ENCODE assay signal across 8 cellular contexts in the genomic region with DNA sequence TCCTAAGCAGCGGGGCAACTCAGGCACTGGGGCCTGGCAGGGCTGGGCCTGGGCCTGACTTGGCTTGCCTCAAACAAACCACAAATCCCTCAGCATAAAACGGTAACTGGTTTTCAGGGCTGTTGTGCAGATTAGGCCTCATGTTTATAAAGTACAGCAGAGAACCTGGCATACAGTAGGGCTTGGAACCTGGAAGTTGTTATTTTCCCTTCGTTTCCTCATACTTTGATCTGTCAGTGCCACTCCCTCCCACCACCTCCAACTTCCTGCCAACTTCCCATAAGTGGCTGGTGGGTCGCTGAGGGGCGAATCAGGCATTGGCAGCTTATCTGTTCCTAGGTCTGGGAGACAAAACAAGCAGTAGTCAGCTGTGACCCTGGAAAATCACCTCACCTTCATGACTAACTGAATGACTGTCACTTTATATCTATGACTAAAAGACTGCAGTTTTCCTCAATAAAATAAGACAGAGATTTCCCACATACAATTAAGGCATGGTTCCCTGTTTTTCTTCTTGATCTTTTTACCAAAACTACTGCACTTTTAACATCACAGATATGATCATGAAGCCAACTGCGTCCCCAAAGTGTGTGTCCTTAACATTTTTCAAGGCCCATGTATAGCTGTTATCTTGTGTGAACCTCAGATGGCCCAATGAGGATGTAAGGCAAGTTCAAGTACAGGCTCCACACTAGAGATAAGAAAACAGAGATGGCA.
DNase-seq lines count a peak whose midpoint lies in the region; ATAC-seq, FAIRE-seq and TF ChIP-seq lines count a peak whose summit lies in the region.
"Not testable (repeated sequence)": the region's sequence is repeated elsewhere in the genome, so short reads cannot be mapped to it uniquely, and the experiment has no call there.

No MANE protein-coding gene starts in this region.

- not testable (repeated sequence) for H3K27me3 Mint-ChIP-seq in activated CD8-positive, alpha-beta T cell treated with anti-CD3 and anti-CD28 coated beads for 36 hours

- peak overlapping the region; percentile 21 to 66 (median 60); a peak in 21 of 22 replicates for H3K4me2 ChIP-seq in BLaER1 treated with 17β-estradiol and CSF1 and Interleukin-3, amounts not matched to agents 10 nM and 100 nM
- H3K4me2 ChIP-seq in GM12878 (ENCODE audit: control insufficient read depth, insufficient read depth): not testable (repeated sequence)

- in situ Hi-C loops in GM12878 (cut with MboI): not testable (repeated sequence)

- SMC1A ChIA-PET in GM12878 (lab: Charles Lee; ENCODE audit: uncharacterized antibody, unreplicated experiment): not testable (repeated sequence)

- H3K4me3 ChIP-seq in BLaER1 treated with 17β-estradiol and CSF1 and Interleukin-3, amounts not matched to agents 10 nM and 100 nM; RWPE2 (ENCODE audit: severe bottlenecking); GM12878; esophagus squamous epithelium; lung: not testable (repeated sequence)

- H3K9me3 ChIP-seq in BLaER1 treated with 17β-estradiol and CSF1 and Interleukin-3, amounts not matched to agents 10 nM and 100 nM (replicated peaks in 1 of 11); RWPE2 (ENCODE audit: severe bottlenecking); GM12878 (replicated peaks; ENCODE audit: control insufficient read depth, insufficient read depth, low read length); esophagus squamous epithelium; lung (ENCODE audit: control insufficient read depth in 2 of 2, insufficient read depth in 1 of 2, low read length in 1 of 2): not testable (repeated sequence)

- not testable (repeated sequence) for H3K4me1 Mint-ChIP-seq in activated CD8-positive, alpha-beta T cell treated with anti-CD3 and anti-CD28 coated beads for 36 hours (ENCODE audit: low read depth)

- CTCF ChIA-PET in activated CD8-positive, alpha-beta T cell treated with anti-CD3 and anti-CD28 coated beads for 36 hours (lab: Charles Lee): interaction anchor here (1.3 kb wide), 1 partner anchor 92 kb away, joined by 3 read pairs; no protein-coding TSS in a partner anchor
- CTCF ChIA-PET in GM12878 (lab: Yijun Ruan, JAX): not testable (repeated sequence)

- not testable (repeated sequence) for H3K9me3 Mint-ChIP-seq in activated CD8-positive, alpha-beta T cell treated with anti-CD3 and anti-CD28 coated beads for 36 hours

- intact Hi-C loops in activated CD8-positive, alpha-beta T cell treated with anti-CD3 and anti-CD28 coated beads for 36 hours (cut with micrococcal nuclease); GM12878 (cut with micrococcal nuclease; ENCODE audit: unreplicated experiment); esophagus squamous epithelium (cut with DNase I): not testable (repeated sequence)

- not testable (repeated sequence) for H3K4me3 Mint-ChIP-seq in activated CD8-positive, alpha-beta T cell treated with anti-CD3 and anti-CD28 coated beads for 36 hours

- H3K4me1 ChIP-seq in BLaER1 treated with 17β-estradiol and CSF1 and Interleukin-3, amounts not matched to agents 10 nM and 100 nM: peaks cover 8 to 19% (median 11%) of the 10 kb centered on the region in 10 experiments; a peak in 19 of 20 replicates
- H3K4me1 ChIP-seq in RWPE2 (ENCODE audit: insufficient read depth, poor library complexity, severe bottlenecking); GM12878 (ENCODE audit: control insufficient read depth, insufficient read depth, low read length); lung (ENCODE audit: control insufficient read depth in 2 of 2, insufficient read depth in 2 of 2, low read length in 2 of 2): not testable (repeated sequence)
- peaks cover 0 to 19% (median 9%) of the 10 kb centered on the region in 3 donors for H3K4me1 ChIP-seq in esophagus squamous epithelium

- H4K20me1 ChIP-seq in BLaER1 treated with 17β-estradiol and CSF1 and Interleukin-3, amounts not matched to agents 10 nM and 100 nM; GM12878 (ENCODE audit: control insufficient read depth, insufficient read depth): not testable (repeated sequence)

- H3K79me2 ChIP-seq in GM12878 (ENCODE audit: control insufficient read depth, insufficient read depth, low read length): not testable (repeated sequence)

- not testable (repeated sequence) for H2AFZ ChIP-seq in GM12878 (ENCODE audit: control insufficient read depth, low read depth, low read length)

- TSS peak; percentile 23 for BruUV-seq in GM12878 (replicated peaks; lab: Mats Ljungman, UMichigan)

- RAD21 ChIA-PET in GM12878 (lab: Charles Lee; ENCODE audit: unreplicated experiment): not testable (repeated sequence)

- peak overlapping the region; percentile 76 for H3K27ac Mint-ChIP-seq in activated CD8-positive, alpha-beta T cell treated with anti-CD3 and anti-CD28 coated beads for 36 hours

- not testable (repeated sequence) for TF ChIP-seq RAD21 in GM12878 (IDR thresholded peaks at IDR 0.05; ENCODE audit: insufficient read depth, low read depth, low read length)

- not testable (repeated sequence) for TF ChIP-seq CTCF in RWPE2 (IDR thresholded peaks at IDR 0.05; ENCODE audit: poor library complexity, severe bottlenecking); activated CD8-positive, alpha-beta T cell treated with anti-CD3 and anti-CD28 coated beads for 36 hours (IDR thresholded peaks at IDR 0.05); GM12878 (IDR thresholded peaks at IDR 0.05 in 2 of 3, conservative IDR thresholded peaks at IDR 0.05 in 1 of 3; ENCODE audit: control insufficient read depth in 2 of 3, extremely low read depth in 1 of 3, insufficient read depth in 1 of 3, low read depth in 3 of 3, low read length in 3 of 3); esophagus squamous epithelium (IDR thresholded peaks at IDR 0.05); lung (IDR thresholded peaks at IDR 0.05; ENCODE audit: control extremely low read depth, extremely low read depth)

- ATAC-seq in RWPE2 (ENCODE audit: low read depth) (peak; percentile 68), lung (ENCODE audit: insufficient read depth, low FRiP score) (peak; percentile 45)
- not testable (repeated sequence) for ATAC-seq in activated CD8-positive, alpha-beta T cell treated with anti-CD3 and anti-CD28 coated beads for 36 hours; GM12878

- H3K36me3 ChIP-seq in BLaER1 treated with 17β-estradiol and CSF1 and Interleukin-3, amounts not matched to agents 10 nM and 100 nM; RWPE2 (ENCODE audit: low read depth); GM12878 (ENCODE audit: control insufficient read depth in 2 of 2, insufficient read depth in 2 of 2, low read length in 1 of 2); esophagus squamous epithelium; lung (ENCODE audit: control insufficient read depth in 2 of 2, insufficient read depth in 2 of 2, low read length in 2 of 2): not testable (repeated sequence)

- POLR2A ChIA-PET in activated CD8-positive, alpha-beta T cell treated with anti-CD3 and anti-CD28 coated beads for 36 hours (lab: Charles Lee); GM12878 (lab: Charles Lee): not testable (repeated sequence)

- TF ChIP-seq POLR2A in GM12878 (IDR thresholded peaks at IDR 0.05; ENCODE audit: low read depth, low read length); esophagus squamous epithelium (IDR thresholded peaks at IDR 0.05): not testable (repeated sequence)

- not testable (repeated sequence) for FAIRE-seq in GM12878 (lab: Jason Lieb, UNC)

- 81% methylated on average over 6 of the region's 6 CpGs for WGBS in GM12878 (ENCODE audit: insufficient coverage, insufficient replicate concordance, low lambda C conversion rate, missing lambda C conversion rate)
- 38 to 47% methylated on average over 4 to 5 of the region's 6 CpGs for whole genome bisulfite sequencing in esophagus squamous epithelium, 2 donors
- WGBS in lung, 2 donors: 23 to 28% methylated on average over 5 of the region's 6 CpGs

- peak overlapping the region in 9 of 11 experiments; percentile 5 to 66 (median 43); a peak in 15 of 22 replicates for H3K27ac ChIP-seq in BLaER1 treated with 17β-estradiol and CSF1 and Interleukin-3, amounts not matched to agents 10 nM and 100 nM
- H3K27ac ChIP-seq in RWPE2 (ENCODE audit: poor library complexity, severe bottlenecking) (peak overlapping the region; percentile 38), esophagus squamous epithelium (peak overlapping the region; percentile 27 to 82 (median 70)), lung (ENCODE audit: low read depth in 1 of 2, low read length in 1 of 2) (peak overlapping the region in 1 of 2 donors; percentile 40)
- not testable (repeated sequence) for H3K27ac ChIP-seq in GM12878 (ENCODE audit: control insufficient read depth, insufficient read depth)

- TF ChIP-seq EP300 in GM12878 (IDR thresholded peaks at IDR 0.05; ENCODE audit: borderline replicate concordance in 1 of 2, control insufficient read depth in 1 of 2, low read depth in 2 of 2, low read length in 2 of 2): not testable (repeated sequence)

- H3K36me3 Mint-ChIP-seq in activated CD8-positive, alpha-beta T cell treated with anti-CD3 and anti-CD28 coated beads for 36 hours (ENCODE audit: low read depth): not testable (repeated sequence)

- H3K9ac ChIP-seq in BLaER1 treated with 17β-estradiol and CSF1 and Interleukin-3, amounts not matched to agents 10 nM and 100 nM: 0 out of 22 replicates have a peak overlapping the region, but pooled peaks of 1 of the 11 experiments have one; percentile 18
- not testable (repeated sequence) for H3K9ac ChIP-seq in GM12878 (ENCODE audit: control insufficient read depth, insufficient read depth, low read length)

- peak; percentile 61 for DNase-seq in HT1080 (ENCODE audit: low read depth)
- not testable (repeated sequence) for DNase-seq in RWPE2 (ENCODE audit: low spot score); GM12878 (ENCODE audit: low read depth, low spot score); esophagus squamous epithelium (lab: John Stamatoyannopoulos, UW)
- DNase-seq in activated CD8-positive, alpha-beta T cell treated with anti-CD3 and anti-CD28 coated beads for 36 hours: peak; percentile 5
- peak; percentile 41 for DNase-seq in lung (ENCODE audit: low spot score)
- peak; percentile 22 for DNase-seq in stimulated activated CD4-positive, alpha-beta T cell treated with anti-CD3 and anti-CD28 coated beads, Interleukin-15, amount 100 ng/mL, for 24 hours

- not testable (repeated sequence) for H3K27me3 ChIP-seq in BLaER1 treated with 17β-estradiol and CSF1 and Interleukin-3, amounts not matched to agents 10 nM and 100 nM; RWPE2 (ENCODE audit: insufficient read depth, poor library complexity, severe bottlenecking); GM12878 (replicated peaks in 1 of 2; ENCODE audit: control insufficient read depth in 2 of 2, insufficient read depth in 2 of 2, low read length in 1 of 2); esophagus squamous epithelium; lung (ENCODE audit: control insufficient read depth, insufficient read depth)
